14 cellular contexts compared by ENCODE assay signal in the genomic region with DNA sequence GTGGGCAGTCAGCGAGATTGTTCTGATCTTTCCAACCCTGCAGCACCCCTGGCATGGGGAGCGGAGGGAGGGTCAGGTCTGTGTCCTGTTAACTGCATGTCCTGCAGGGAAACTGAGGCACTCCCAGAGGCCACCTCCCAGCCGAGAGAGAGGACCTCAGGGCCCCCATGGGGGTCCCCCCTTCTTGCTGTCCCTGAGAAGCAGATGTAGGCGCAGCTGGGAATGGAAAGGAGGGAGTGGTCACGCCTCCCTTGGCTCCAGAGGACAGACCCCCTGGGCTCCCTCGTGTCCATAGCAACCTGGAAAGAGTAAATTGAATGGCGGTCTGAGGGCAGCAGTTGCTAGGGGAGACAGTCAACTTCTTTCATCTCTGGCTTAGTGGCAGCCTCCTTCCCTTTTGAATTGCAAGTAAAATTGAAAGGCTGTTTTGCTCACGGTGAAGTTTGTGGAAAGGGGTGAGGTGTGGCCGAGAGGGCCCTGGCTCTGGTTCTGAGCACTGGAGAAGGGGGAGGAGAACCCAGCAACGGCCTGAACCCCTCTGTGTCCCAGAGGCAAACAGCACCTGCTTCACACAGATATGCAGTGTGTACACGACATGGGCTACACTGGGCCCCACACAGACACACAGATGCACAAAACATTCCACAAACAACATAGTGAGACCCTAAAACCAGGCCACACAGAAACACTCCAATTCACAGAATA. TPM values are rescaled to one million over a fixed set of nuclear protein-coding genes. Genes with fewer than 3 reads are reported as not detected.
A peak's percentile ranks its signal among the peaks of the same experiment; 100 is the strongest.
DNase-seq lines count a peak whose midpoint lies in the region; ATAC-seq lines count a peak whose summit lies in the region.
"Had no signal": no experiment of that assay in that cellular context is flagged by ENCODE, and none has a peak within 500 bp of the region (broad histone marks: within the 10 kb centered on the region; RNA-seq: fewer than 3 reads in every experiment).

No MANE protein-coding gene starts in this region.

- no peak for ATAC-seq in stimulated activated naive CD8-positive, alpha-beta T cell treated with anti-CD3 and anti-CD28 coated beads, Interleukin-15, amount 100 ng/mL, for 72 hours
- no peak for ATAC-seq in stimulated activated naive CD8-positive, alpha-beta T cell treated with anti-CD3 and anti-CD28 coated beads, Interleukin-15, Interleukin-2, amounts not matched to agents 100 U/mL and 50 U/mL, for 24 hours
- ATAC-seq in aorta (ENCODE audit: low FRiP score) = no peak

- no peaks in the 10 kb centered on the region for H3K79me2 ChIP-seq in trophoblast cell (ENCODE audit: control insufficient read depth, insufficient read depth, low read length, poor library complexity)

- no peak overlapping the region for H2AFZ ChIP-seq in trophoblast cell (ENCODE audit: insufficient read depth, low read length, poor library complexity)

- no peak overlapping the region for H2BK5ac ChIP-seq in trophoblast cell (ENCODE audit: low read depth, low read length, poor library complexity)

- no peak overlapping the region for H4K12ac ChIP-seq in trophoblast cell (ENCODE audit: low read depth, low read length)

- no peak overlapping the region for H2AK5ac ChIP-seq in trophoblast cell (ENCODE audit: low read length)

- peak overlapping the region; percentile 17 to 84 for H3K27ac Mint-ChIP-seq in stimulated activated naive CD8-positive, alpha-beta T cell treated with anti-CD3 and anti-CD28 coated beads, Interleukin-15, amount 100 ng/mL, for 72 hours
- H3K27ac Mint-ChIP-seq: activated CD8-positive, alpha-beta memory T cell treated with anti-CD3 and anti-CD28 coated beads, Interleukin-2, amount 10 ng/mL, durations not matched to agents 7 days and 5 days had no signal

- H3K4me1 ChIP-seq in aorta (ENCODE audit: control insufficient read depth in 1 of 2, insufficient read depth in 2 of 2, low read length in 2 of 2) (no peaks in the 10 kb centered on the region), trophoblast cell (ENCODE audit: control insufficient read depth in 1 of 2, insufficient read depth in 2 of 2, low read length in 2 of 2) (peaks cover 0 to 5% of the 10 kb centered on the region in 2 experiments)
- H3K4me1 ChIP-seq: uterus had no signal

- H3K18ac ChIP-seq in trophoblast cell (ENCODE audit: low read length) = no peak overlapping the region

- H3K4me2 ChIP-seq in trophoblast cell (ENCODE audit: low read length) = no peak overlapping the region

- H3K27me3 ChIP-seq in aorta (ENCODE audit: control insufficient read depth in 1 of 2, insufficient read depth in 2 of 2, low read length in 1 of 2) (no peaks in the 10 kb centered on the region), trophoblast cell (ENCODE audit: insufficient read depth, low read length) (no peaks in the 10 kb centered on the region)
- H3K27me3 ChIP-seq: uterus had no signal

- no peak overlapping the region for H3K14ac ChIP-seq in trophoblast cell (ENCODE audit: low read length)

- H3K36me3 ChIP-seq in aorta (ENCODE audit: control insufficient read depth in 1 of 2, insufficient read depth in 2 of 2, low read length in 1 of 2) (peaks cover 0 to 2% of the 10 kb centered on the region in 2 donors), trophoblast cell (ENCODE audit: control insufficient read depth in 1 of 2, insufficient read depth in 2 of 2, low read length in 2 of 2) (peaks cover 0 to 2% of the 10 kb centered on the region in 2 experiments)
- H3K36me3 ChIP-seq: uterus had no signal

- WGBS in aorta, 2 donors = 75 to 77% methylated on average over 11 of the region's 11 CpGs
- no CpG with 5 or more reads among the region's 11 CpGs for WGBS in trophoblast cell (ENCODE audit: extremely low coverage, insufficient coverage, insufficient read length)

- no peak overlapping the region for H3K4me3 Mint-ChIP-seq in stimulated activated naive CD8-positive, alpha-beta T cell treated with anti-CD3 and anti-CD28 coated beads, Interleukin-15, amount 100 ng/mL, for 72 hours
- H3K4me3 Mint-ChIP-seq: activated CD8-positive, alpha-beta memory T cell treated with anti-CD3 and anti-CD28 coated beads, Interleukin-2, amount 10 ng/mL, durations not matched to agents 7 days and 5 days had no signal

- no peaks in the 10 kb centered on the region for H3K79me1 ChIP-seq in trophoblast cell (ENCODE audit: low read length)

- intact Hi-C loops in aorta (cut with DNase I) = loop anchor here in 1 of 2 donors (10.0 kb wide), 1 partner anchor 312 kb away; a partner anchor contains a TSS

- H2BK120ac ChIP-seq in trophoblast cell (ENCODE audit: insufficient read depth, low read length, poor library complexity) = no peak overlapping the region

- H3K27ac ChIP-seq in angular gyrus (ENCODE audit: low read depth, low read length) = peak overlapping the region; percentile 10
- H3K27ac ChIP-seq in aorta (ENCODE audit: low read depth in 1 of 2, low read length in 2 of 2) = no peak overlapping the region
- no peak overlapping the region for H3K27ac ChIP-seq in trophoblast cell (ENCODE audit: low read depth, low read length)
- H3K27ac ChIP-seq: HL-60, uterus had no signal

- no peak overlapping the region for H4K8ac ChIP-seq in trophoblast cell (ENCODE audit: low read depth, low read length)

- no peaks in the 10 kb centered on the region for H3K9me3 ChIP-seq in aorta (ENCODE audit: control insufficient read depth, low read length)
- peaks cover 5% of the 10 kb centered on the region for H3K9me3 ChIP-seq in trophoblast cell (ENCODE audit: insufficient read depth, low read depth, low read length)
- H3K9me3 ChIP-seq: uterus had no signal

- no peak for DNase-seq in stimulated activated naive CD8-positive, alpha-beta T cell treated with anti-CD3 and anti-CD28 coated beads, Interleukin-15, amount 100 ng/mL, for 72 hours
- DNase-seq in stimulated activated naive CD8-positive, alpha-beta T cell treated with anti-CD3 and anti-CD28 coated beads, Interleukin-15, Interleukin-2, amounts not matched to agents 100 U/mL and 50 U/mL, for 24 hours = no peak
- DNase-seq in inferior parietal cortex (ENCODE audit: extremely low spot score) (peak; percentile 25), aorta (peak; percentile 26 to 59), trophoblast cell (no peak), NCI-H2029 treated with DMSO at 0.1 percent for 48 hours (lab: John Stamatoyannopoulos, UW) (no peak)
- DNase-seq in activated CD4-positive, alpha-beta T cell treated with anti-CD3 and anti-CD28 coated beads, Interleukin-2, amount 50 U/mL, for 48 hours = no peak
- DNase-seq: activated CD8-positive, alpha-beta memory T cell treated with anti-CD3 and anti-CD28 coated beads, Interleukin-2, amount 10 ng/mL, durations not matched to agents 7 days and 5 days; EL; OCI-M1; uterus had no signal

- H3K9ac ChIP-seq in trophoblast cell (ENCODE audit: low read length) = no peak overlapping the region

- no peak overlapping the region for H3K4ac ChIP-seq in trophoblast cell (ENCODE audit: low read depth, low read length)

- peaks cover 65% of the 10 kb centered on the region for H3K4me1 Mint-ChIP-seq in stimulated activated naive CD8-positive, alpha-beta T cell treated with anti-CD3 and anti-CD28 coated beads, Interleukin-15, amount 100 ng/mL, for 72 hours

- no peak overlapping the region for H3K23ac ChIP-seq in trophoblast cell (ENCODE audit: low read length)

- no peak overlapping the region for H2BK12ac ChIP-seq in trophoblast cell (ENCODE audit: low read length)

- no peaks in the 10 kb centered on the region for H3K27me3 Mint-ChIP-seq in stimulated activated naive CD8-positive, alpha-beta T cell treated with anti-CD3 and anti-CD28 coated beads, Interleukin-15, amount 100 ng/mL, for 72 hours
- H3K27me3 Mint-ChIP-seq: activated CD8-positive, alpha-beta memory T cell treated with anti-CD3 and anti-CD28 coated beads, Interleukin-2, amount 10 ng/mL, durations not matched to agents 7 days and 5 days had no signal

- H4K91ac ChIP-seq in trophoblast cell (ENCODE audit: low read depth, low read length) = no peak overlapping the region

- H3K4me3 ChIP-seq in aorta (ENCODE audit: low read length in 2 of 2) (no peak overlapping the region), trophoblast cell (ENCODE audit: low read depth, low read length) (no peak overlapping the region)
- H3K4me3 ChIP-seq: uterus had no signal

- H3K9me3 Mint-ChIP-seq in stimulated activated naive CD8-positive, alpha-beta T cell treated with anti-CD3 and anti-CD28 coated beads, Interleukin-15, amount 100 ng/mL, for 72 hours = no peaks in the 10 kb centered on the region

RNA-seq across cellular contexts. Expression of a gene that starts 4.9 kb away (rescaled TPM):
- 10 to 100 TPM; 18.6 to 34.1 TPM for total RNA-seq in aorta
- polyA plus RNA-seq in aorta = 10 to 100 TPM; 10.5 to 68.7 TPM
- polyA plus RNA-seq in trophoblast cell (2013) = 6.2 TPM in 2 replicates

RNA-seq across cellular contexts. Expression of a gene that starts 30.9 kb away (rescaled TPM):
- 1,000 to 10,000 TPM; 7,231 to 8,154 TPM for total RNA-seq in aorta
- polyA plus RNA-seq in aorta = not detected
- not detected in 2 replicates for polyA plus RNA-seq in trophoblast cell (2013)
- total RNA-seq: myocyte had no signal

RNA-seq across cellular contexts. Expression of a gene that starts 53.8 kb away (rescaled TPM):
- 10 to 100 TPM; 29.9 to 65.3 TPM for total RNA-seq in aorta
- polyA plus RNA-seq in aorta = 10 to 100 TPM; 21.3 to 53.6 TPM
- polyA plus RNA-seq in trophoblast cell (2013) = 174 and 178 TPM in 2 replicates
- total RNA-seq: activated CD8-positive, alpha-beta memory T cell treated with anti-CD3 and anti-CD28 coated beads, Interleukin-2, amount 10 ng/mL, durations not matched to agents 7 days and 5 days had no signal

Comparison
In these comparisons a context has a peak if more than half of its experiments do, and no peak if none do; other contexts are left out.
1. DNase-seq: peak in inferior parietal cortex (single experiment) and aorta (2 of 2); none in stimulated activated naive CD8-positive, alpha-beta T cell treated with anti-CD3 and anti-CD28 coated beads, Interleukin-15, amount 100 ng/mL, for 72 hours (0 of 2), stimulated activated naive CD8-positive, alpha-beta T cell treated with anti-CD3 and anti-CD28 coated beads, Interleukin-15, Interleukin-2, amounts not matched to agents 100 U/mL and 50 U/mL, for 24 hours (single experiment), trophoblast cell (0 of 2), activated CD4-positive, alpha-beta T cell treated with anti-CD3 and anti-CD28 coated beads, Interleukin-2, amount 50 U/mL, for 48 hours (0 of 2) and NCI-H2029 treated with DMSO at 0.1 percent for 48 hours (single experiment).